ENCODE assay signal across 1 cellular context in genomic region chr9:36190388-36191289, GRCh38.
TF ChIP-seq lines count a peak whose summit lies in the region.

TSS of gene CLTA (plus strand) at chr9:36190921. CDS start at chr9:36191057, 136 bp downstream.

TF ChIP-seq in HepG2, 621 proteins besides CTCF, POLR2A, EP300 and RAD21 (continued from another document and continues in another):
- 0 out of 2 replicates have a peak, but pooled peaks have one; percentile 22 for TF ChIP-seq ZNF770 (CRISPR knock-in tag; IDR thresholded peaks at IDR 0.05)
- TF ChIP-seq FIP1L1 (IDR thresholded peaks at IDR 0.05; ENCODE audit: borderline replicate concordance, insufficient read depth, low read depth, low read length), result no peak
- peak; percentile 56; the same call in 1 of the 2 replicates for TF ChIP-seq ZNF780A (CRISPR knock-in tag; IDR thresholded peaks at IDR 0.05)
- peak; percentile 100 for TF ChIP-seq TFE3 (CRISPR knock-in tag; IDR thresholded peaks at IDR 0.05)
- TF ChIP-seq CBX2 (IDR thresholded peaks at IDR 0.05; ENCODE audit: low read depth, low read length), result no peak
- no peak for TF ChIP-seq CBX2 (CRISPR knock-in tag; IDR thresholded peaks at IDR 0.05; ENCODE audit: low read depth)
- TF ChIP-seq ZNF773 (CRISPR knock-in tag; IDR thresholded peaks at IDR 0.05; ENCODE audit: borderline replicate concordance), result peak; percentile 90; the same call in 1 of the 2 replicates
- no peak for TF ChIP-seq DMTF1 (CRISPR knock-in tag; IDR thresholded peaks at IDR 0.05)
- TF ChIP-seq ZNF720 (CRISPR knock-in tag; IDR thresholded peaks at IDR 0.05), result no peak
- TF ChIP-seq ZNF619 (CRISPR knock-in tag; IDR thresholded peaks at IDR 0.05), result 0 out of 2 replicates have a peak, but pooled peaks have one; percentile 39
- TF ChIP-seq SOX13 (IDR thresholded peaks at IDR 0.05), result no peak
- TF ChIP-seq SOX13 (CRISPR knock-in tag; conservative IDR thresholded peaks at IDR 0.05 in 1 of 2, IDR thresholded peaks at IDR 0.05 in 1 of 2), result peak in 1 of 2 experiments; percentile 4; a peak in 1 of 4 replicates
- no peak for TF ChIP-seq ZNF468 (CRISPR knock-in tag; IDR thresholded peaks at IDR 0.05)
- TF ChIP-seq ZFP62 (CRISPR knock-in tag; IDR thresholded peaks at IDR 0.05), result no peak
- no peak for TF ChIP-seq ZNF326 (CRISPR knock-in tag; IDR thresholded peaks at IDR 0.05; ENCODE audit: borderline replicate concordance)
- peak; percentile 88 for TF ChIP-seq BCL3 (CRISPR knock-in tag; IDR thresholded peaks at IDR 0.05)
- TF ChIP-seq ZNF879 (CRISPR knock-in tag; IDR thresholded peaks at IDR 0.05), result no peak
- no peak for TF ChIP-seq NR3C1 (CRISPR knock-in tag; IDR thresholded peaks at IDR 0.05)
- no peak; the same call in 1 of the 2 replicates for TF ChIP-seq ZNF790 (CRISPR knock-in tag; IDR thresholded peaks at IDR 0.05; ENCODE audit: borderline replicate concordance)
- no peak for TF ChIP-seq HDAC6 (IDR thresholded peaks at IDR 0.05; ENCODE audit: low read depth, low read length)
- TF ChIP-seq ZBTB7B (CRISPR knock-in tag; IDR thresholded peaks at IDR 0.05), result 0 out of 2 replicates have a peak, but pooled peaks have one; percentile 33
- TF ChIP-seq ZNF670 (CRISPR knock-in tag; IDR thresholded peaks at IDR 0.05; ENCODE audit: borderline replicate concordance), result 0 out of 2 replicates have a peak, but pooled peaks have one; percentile 25
- TF ChIP-seq KDM5A (IDR thresholded peaks at IDR 0.05; ENCODE audit: borderline replicate concordance, low read length), result peak; percentile 77
- no peak for TF ChIP-seq MAFK (conservative IDR thresholded peaks at IDR 0.05 in 1 of 2, IDR thresholded peaks at IDR 0.05 in 1 of 2; ENCODE audit: low read length in 2 of 2)
- peak; percentile 80; the same call in 1 of the 2 replicates for TF ChIP-seq ZNF891 (CRISPR knock-in tag; IDR thresholded peaks at IDR 0.05)
- peak; percentile 22; the same call in 1 of the 2 replicates for TF ChIP-seq SOX5 (CRISPR knock-in tag; IDR thresholded peaks at IDR 0.05; ENCODE audit: borderline replicate concordance)
- TF ChIP-seq ZNF605 (CRISPR knock-in tag; IDR thresholded peaks at IDR 0.05), result peak; percentile 81
- TF ChIP-seq REL (CRISPR knock-in tag; conservative IDR thresholded peaks at IDR 0.05), result no peak
- no peak for TF ChIP-seq GPBP1L1 (CRISPR knock-in tag; IDR thresholded peaks at IDR 0.05)
- TF ChIP-seq RNF219 (CRISPR knock-in tag; IDR thresholded peaks at IDR 0.05), result no peak
- peak; percentile 74; the same call in 1 of the 2 replicates for TF ChIP-seq ARNTL (CRISPR knock-in tag; IDR thresholded peaks at IDR 0.05)
- no peak for TF ChIP-seq EEA1 (CRISPR knock-in tag; IDR thresholded peaks at IDR 0.05; ENCODE audit: borderline replicate concordance)
- no peak for TF ChIP-seq HOXA7 (CRISPR knock-in tag; IDR thresholded peaks at IDR 0.05)
- TF ChIP-seq ZNF30 (CRISPR knock-in tag; IDR thresholded peaks at IDR 0.05), result no peak
- no peak for TF ChIP-seq DPF2 (CRISPR knock-in tag; IDR thresholded peaks at IDR 0.05; ENCODE audit: borderline replicate concordance, low read depth)
- TF ChIP-seq BCL6 (CRISPR knock-in tag; IDR thresholded peaks at IDR 0.05), result peak; percentile 41; the same call in 1 of the 2 replicates
- no peak for TF ChIP-seq ZNF496 (CRISPR knock-in tag; IDR thresholded peaks at IDR 0.05; ENCODE audit: insufficient replicate concordance)
- TF ChIP-seq POLR2G (IDR thresholded peaks at IDR 0.05; ENCODE audit: low read depth, low read length), result peak; percentile 97
- peak; percentile 25; the same call in 1 of the 2 replicates for TF ChIP-seq ZNF121 (CRISPR knock-in tag; IDR thresholded peaks at IDR 0.05)
- TF ChIP-seq TOE1 (CRISPR knock-in tag; IDR thresholded peaks at IDR 0.05), result no peak
- TF ChIP-seq HBP1 (CRISPR knock-in tag; IDR thresholded peaks at IDR 0.05; ENCODE audit: low read depth), result peak; percentile 88; the same call in 1 of the 2 replicates
- TF ChIP-seq ZNF383 (CRISPR knock-in tag; IDR thresholded peaks at IDR 0.05; ENCODE audit: borderline replicate concordance), result 0 out of 2 replicates have a peak, but pooled peaks have one; percentile 81
- TF ChIP-seq UBTF (CRISPR knock-in tag; IDR thresholded peaks at IDR 0.05), result peak; percentile 89
- 0 out of 2 replicates have a peak, but pooled peaks have one; percentile 51 for TF ChIP-seq ZNF160 (CRISPR knock-in tag; IDR thresholded peaks at IDR 0.05)
- TF ChIP-seq NONO (IDR thresholded peaks at IDR 0.05), result no peak
- TF ChIP-seq NONO (CRISPR knock-in tag; conservative IDR thresholded peaks at IDR 0.05), result peak; percentile 75
- no peak for TF ChIP-seq MLLT10 (CRISPR knock-in tag; IDR thresholded peaks at IDR 0.05)
- 0 out of 2 replicates have a peak, but pooled peaks have one; percentile 18 for TF ChIP-seq FOXO4 (CRISPR knock-in tag; conservative IDR thresholded peaks at IDR 0.05)
- TF ChIP-seq TGIF2 (CRISPR knock-in tag; IDR thresholded peaks at IDR 0.05), result peak; percentile 66; the same call in 1 of the 2 replicates
- TF ChIP-seq ZSCAN31 (CRISPR knock-in tag; IDR thresholded peaks at IDR 0.05; ENCODE audit: low read depth), result no peak
